Comparison of ENCODE assay signal across 1 cellular context in genomic region chr17:8105957-8106398, GRCh38.
A peak's percentile ranks its signal among the peaks of the same experiment; 100 is the strongest.
TF ChIP-seq lines count a peak whose summit lies in the region.

No MANE protein-coding gene starts in this region.

TF ChIP-seq in K562, 482 proteins besides CTCF, POLR2A, EP300 and RAD21 (continues in another document):
- TF ChIP-seq MYC (IDR thresholded peaks at IDR 0.05; ENCODE audit: low read depth, low read length) (0 out of 2 replicates have a peak, but pooled peaks have one; percentile 17), MYC (CRISPR knock-in tag; IDR thresholded peaks at IDR 0.05; ENCODE audit: borderline replicate concordance, low read depth) (no peak), ATF4 (CRISPR knock-in tag; IDR thresholded peaks at IDR 0.05) (peak; percentile 83; the same call in 1 of the 2 replicates), EGR1 (conservative IDR thresholded peaks at IDR 0.05) (0 out of 2 replicates have a peak, but pooled peaks have one; percentile 24), CXXC5 (CRISPR knock-in tag; IDR thresholded peaks at IDR 0.05) (0 out of 2 replicates have a peak, but pooled peaks have one; percentile 37), CBX1 (IDR thresholded peaks at IDR 0.05; ENCODE audit: low read depth) (0 out of 2 replicates have a peak, but pooled peaks have one; percentile 21), UBTF (IDR thresholded peaks at IDR 0.05; ENCODE audit: borderline replicate concordance in 1 of 2, low read depth in 2 of 2, low read length in 2 of 2) (0 out of 4 replicates have a peak, but pooled peaks of 1 of the 2 experiments have one; percentile 50), NR4A1 (CRISPR knock-in tag; IDR thresholded peaks at IDR 0.05) (no peak), NR4A1 (tag; IDR thresholded peaks at IDR 0.05) (peak; percentile 26; the same call in 1 of the 2 replicates), ZNF589 (CRISPR knock-in tag; IDR thresholded peaks at IDR 0.05; ENCODE audit: low read depth) (0 out of 2 replicates have a peak, but pooled peaks have one; percentile 30), L3MBTL2 (IDR thresholded peaks at IDR 0.05) (peak; percentile 63; the same call in 1 of the 2 replicates), ARID1B (IDR thresholded peaks at IDR 0.05) (no peak), IRF9 (tag; IDR thresholded peaks at IDR 0.05) (0 out of 2 replicates have a peak, but pooled peaks have one; percentile 10), MGA (IDR thresholded peaks at IDR 0.05) (peak; percentile 47), ZBTB33 (CRISPR knock-in tag; IDR thresholded peaks at IDR 0.05) (peak; percentile 63), SMARCA4 (IDR thresholded peaks at IDR 0.05) (peak; percentile 37; the same call in 1 of the 2 replicates), E4F1 (CRISPR knock-in tag; IDR thresholded peaks at IDR 0.05; ENCODE audit: borderline replicate concordance) (no peak), EP400 (IDR thresholded peaks at IDR 0.05) (peak; percentile 69), ZNF695 (CRISPR knock-in tag; IDR thresholded peaks at IDR 0.05) (no peak), DMBX1 (CRISPR knock-in tag; IDR thresholded peaks at IDR 0.05; ENCODE audit: borderline replicate concordance) (0 out of 2 replicates have a peak, but pooled peaks have one; percentile 23), ZFP36 (IDR thresholded peaks at IDR 0.05; ENCODE audit: low read depth, low read length, partially characterized antibody) (peak; percentile 56), NR2C2 (CRISPR knock-in tag; IDR thresholded peaks at IDR 0.05) (no peak), NR2C2 (tag; IDR thresholded peaks at IDR 0.05) (peak; percentile 36; the same call in 1 of the 2 replicates), RCOR1 (IDR thresholded peaks at IDR 0.05; ENCODE audit: borderline replicate concordance in 1 of 2, low read depth in 2 of 2, low read length in 2 of 2) (0 out of 4 replicates have a peak, but pooled peaks of 1 of the 2 experiments have one; percentile 17), PPARD (CRISPR knock-in tag; IDR thresholded peaks at IDR 0.05) (no peak), SMAD4 (CRISPR knock-in tag; conservative IDR thresholded peaks at IDR 0.05) (peak; percentile 87), CEBPG (CRISPR knock-in tag; IDR thresholded peaks at IDR 0.05) (peak; percentile 89), CEBPG (tag; conservative IDR thresholded peaks at IDR 0.05 in 1 of 2, IDR thresholded peaks at IDR 0.05 in 1 of 2) (peak; percentile 51 to 92), GTF2B (IDR thresholded peaks at IDR 0.05; ENCODE audit: extremely low read depth, insufficient read length) (no peak), FOSL1 (tag; conservative IDR thresholded peaks at IDR 0.05) (0 out of 2 replicates have a peak, but pooled peaks have one; percentile 19), ATF3 (IDR thresholded peaks at IDR 0.05) (peak; percentile 81; the same call in 1 of the 2 replicates), ATF3 (CRISPR knock-in tag; conservative IDR thresholded peaks at IDR 0.05) (no peak), ETV1 (tag; conservative IDR thresholded peaks at IDR 0.05; ENCODE audit: low read depth) (peak; percentile 69), PTRF (tag; IDR thresholded peaks at IDR 0.05) (no peak), NR2C1 (IDR thresholded peaks at IDR 0.05) (no peak), NR2C1 (tag; IDR thresholded peaks at IDR 0.05) (no peak), BRD9 (IDR thresholded peaks at IDR 0.05; ENCODE audit: low read depth, partially characterized antibody) (peak; percentile 44), NFRKB (IDR thresholded peaks at IDR 0.05; ENCODE audit: low read depth) (peak; percentile 58; the same call in 1 of the 2 replicates), BCOR (IDR thresholded peaks at IDR 0.05) (0 out of 2 replicates have a peak, but pooled peaks have one; percentile 13)
